In genomic region chr1:147786536-147786935, GRCh38 we compare ENCODE assay signal across 17 cellular contexts. TPM values are rescaled to one million over a fixed set of nuclear protein-coding genes. Genes with fewer than 3 reads are reported as not detected.
DNase-seq lines count a peak whose midpoint lies in the region; ATAC-seq and TF ChIP-seq lines count a peak whose summit lies in the region.
"Had no signal": no experiment of that assay in that cellular context is flagged by ENCODE, and none has a peak within 500 bp of the region (broad histone marks: within the 10 kb centered on the region; RNA-seq: fewer than 3 reads in every experiment).

No MANE protein-coding gene starts in this region.

- TF ChIP-seq CTCF in GM23338 (conservative IDR thresholded peaks at IDR 0.05; ENCODE audit: low read depth in 2 of 2) (no peak), fibroblast of pulmonary artery (IDR thresholded peaks at IDR 0.05; ENCODE audit: low read length, missing control alignments) (no peak), nephron (IDR thresholded peaks at IDR 0.05; ENCODE audit: unreplicated experiment in 3 of 3) (no peak), transverse colon (IDR thresholded peaks at IDR 0.05) (no peak)

- no peaks in the 10 kb centered on the region for H4K20me1 ChIP-seq in GM23338 (replicated peaks; ENCODE audit: insufficient read depth)

- no peak overlapping the region for H3K4me2 ChIP-seq in GM23338
- H3K4me2 ChIP-seq: A549 had no signal

- WGBS in transverse colon (ENCODE audit: low coverage in 1 of 2), 2 donors: 64% methylated on average over 3 of the region's 3 CpGs; no CpG with 5 or more reads in 1 of the 2 donors

- peaks cover 6% of the 10 kb centered on the region for H3K27me3 Mint-ChIP-seq in GM23338 (ENCODE audit: insufficient read depth, low read depth, poor library complexity)
- H3K27me3 Mint-ChIP-seq in nephron (ENCODE audit: low read depth): no peaks in the 10 kb centered on the region

- H3K36me3 Mint-ChIP-seq in GM23338 (ENCODE audit: low read depth): no peaks in the 10 kb centered on the region
- H3K36me3 Mint-ChIP-seq in nephron (ENCODE audit: low read depth): no peaks in the 10 kb centered on the region
- H3K36me3 Mint-ChIP-seq: CD14-positive monocyte; CD8-positive, alpha-beta T cell had no signal

- no peak overlapping the region for H3K27ac Mint-ChIP-seq in GM23338
- peak overlapping the region in 2 of 3 experiments; percentile 19 to 86 for H3K27ac Mint-ChIP-seq in nephron
- H3K27ac Mint-ChIP-seq: CD14-positive monocyte; CD8-positive, alpha-beta T cell had no signal

- H3K4me1 ChIP-seq in GM23338 (ENCODE audit: insufficient read depth): no peaks in the 10 kb centered on the region
- no peaks in the 10 kb centered on the region for H3K4me1 ChIP-seq in transverse colon
- H3K4me1 ChIP-seq: A549, HAP-1 had no signal

- in situ Hi-C loops in transverse colon (cut with MboI; ENCODE audit: low pct_ligation_motif_present in 1 of 4, low pct_unique_long_range_greater_than_20kb in 1 of 4, low sequenced_read_pairs in 3 of 4): no loop called here

- H3K9me3 Mint-ChIP-seq in GM23338 (no peaks in the 10 kb centered on the region), nephron (no peaks in the 10 kb centered on the region)
- H3K9me3 Mint-ChIP-seq: CD14-positive monocyte; CD8-positive, alpha-beta T cell had no signal

- H3K36me3 ChIP-seq in GM23338 (ENCODE audit: insufficient read depth) (no peaks in the 10 kb centered on the region), transverse colon (no peaks in the 10 kb centered on the region)
- H3K36me3 ChIP-seq: HAP-1 had no signal

- H2AFZ ChIP-seq in GM23338: peak overlapping the region; percentile 32; the same call in 1 of the 2 replicates

- H3K27ac ChIP-seq in GM23338 (ENCODE audit: low read depth) (no peak overlapping the region), transverse colon (no peak overlapping the region)
- H3K27ac ChIP-seq: A549 had no signal

- H3K4me1 Mint-ChIP-seq in GM23338: peaks cover 1% of the 10 kb centered on the region; the same call in 2 of the 3 replicates
- H3K4me1 Mint-ChIP-seq in nephron: peaks cover 35% of the 10 kb centered on the region
- H3K4me1 Mint-ChIP-seq: CD14-positive monocyte had no signal

- H3K79me2 ChIP-seq in GM23338 (replicated peaks; ENCODE audit: insufficient read depth): no peaks in the 10 kb centered on the region

- no peak for ATAC-seq in GM23338
- ATAC-seq: A549; CD8-positive, alpha-beta T cell; HepG2 had no signal

- intact Hi-C loops in transverse colon (cut with DNase I; ENCODE audit: low total_unique reads): no loop called here

- no peak for TF ChIP-seq POLR2A in transverse colon (IDR thresholded peaks at IDR 0.05)

- H3K27me3 ChIP-seq in GM23338 (ENCODE audit: insufficient read depth) (no peaks in the 10 kb centered on the region), transverse colon (peaks cover 3% of the 10 kb centered on the region)

- H3K4me3 ChIP-seq in GM23338: no peak overlapping the region
- H3K4me3 ChIP-seq in fibroblast of pulmonary artery (replicated peaks; ENCODE audit: low read depth, low read length): no peak overlapping the region
- H3K4me3 ChIP-seq in transverse colon: no peak overlapping the region
- H3K4me3 ChIP-seq: A549, HAP-1 had no signal

- TF ChIP-seq EP300 in transverse colon (IDR thresholded peaks at IDR 0.05; ENCODE audit: low read depth): no peak

- H3K4me3 Mint-ChIP-seq in GM23338: no peak overlapping the region
- H3K4me3 Mint-ChIP-seq in nephron: no peak overlapping the region
- H3K4me3 Mint-ChIP-seq: CD14-positive monocyte; CD8-positive, alpha-beta T cell had no signal

- H3K9me3 ChIP-seq in transverse colon: no peaks in the 10 kb centered on the region
- H3K9me3 ChIP-seq: A549, HAP-1 had no signal

- H3F3A ChIP-seq in GM23338 (replicated peaks; ENCODE audit: low read depth): no peaks in the 10 kb centered on the region

- H3K9me2 ChIP-seq in GM23338 (ENCODE audit: insufficient read depth): peaks cover 6% of the 10 kb centered on the region; the same call in 1 of the 2 replicates

- DNase-seq in GM23338 (ENCODE audit: low spot score) (no peak), fibroblast of pulmonary artery (ENCODE audit: low read depth) (peak; percentile 39), GF-D8 (lab: John Stamatoyannopoulos, UW) (no peak), NCI-H2196 treated with DMSO at 0.1 percent for 48 hours (lab: John Stamatoyannopoulos, UW; ENCODE audit: unreplicated experiment) (no peak), NCI-H2171 treated with DMSO at 0.1 percent for 48 hours (lab: John Stamatoyannopoulos, UW) (no peak), transverse colon (no peak)
- DNase-seq: CD8-positive, alpha-beta T cell; COR-L47; DND-41; GDM1; GOT3 had no signal

TF ChIP-seq in GM23338, 12 proteins besides CTCF, POLR2A, EP300 and RAD21:
- TF ChIP-seq JUNB (IDR thresholded peaks at IDR 0.05; ENCODE audit: unreplicated experiment): no peak
- TF ChIP-seq POLR2AphosphoS5 (IDR thresholded peaks at IDR 0.05; ENCODE audit: low read depth): no peak
- no peak for TF ChIP-seq STAT1 (IDR thresholded peaks at IDR 0.05; ENCODE audit: unreplicated experiment)

RNA-seq across cellular contexts. Expression of gene GJA5, which starts 26.1 kb away (rescaled TPM):
- 0.85 and 1.7 TPM in 2 replicates for total RNA-seq in GM23338 (2014; rRNA removed; shearing (Covaris generic))
- 0.24 and 0.50 TPM in 2 replicates for polyA plus RNA-seq in GM23338 (2016; fragmentation: Nextera tagmentation; extraction: Ambion mirVana)
- 100 to 1,000 TPM in 1 of 4 donors, 1 to 10 TPM in 2, under 1 TPM in 1; 0.75 to 119 (median 1.6) TPM for total RNA-seq in transverse colon
- total RNA-seq: CD8-positive, alpha-beta T cell; HepG2 had no signal
- polyA plus RNA-seq: A549, AG04450, CD14-positive monocyte, HepG2 had no signal
